2 cellular contexts compared by ENCODE assay signal in the genomic region with DNA sequence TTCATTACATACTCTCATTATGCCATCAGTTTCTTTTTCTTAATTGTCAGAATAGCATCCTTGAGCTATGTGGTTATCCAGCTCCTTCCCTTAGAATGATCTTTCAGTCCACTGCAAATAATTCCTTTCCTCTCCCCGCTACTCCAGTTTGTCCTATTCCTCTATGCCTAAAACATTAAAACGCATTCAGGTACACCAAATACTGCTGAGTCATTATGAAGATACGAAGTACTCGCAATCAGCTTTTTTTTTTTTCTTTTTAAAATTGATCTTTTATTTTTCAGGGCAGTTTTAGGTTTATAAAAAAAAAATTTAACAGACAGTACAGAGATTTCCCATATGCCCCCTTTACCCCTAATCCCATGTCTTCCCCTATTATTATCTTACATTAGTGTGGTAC.
TF ChIP-seq lines count a peak whose summit lies in the region.

No MANE protein-coding gene starts in this region.

TF ChIP-seq in A549, 52 proteins besides CTCF, POLR2A, EP300 and RAD21 (continued from another document):
- TF ChIP-seq, protein P1, sequence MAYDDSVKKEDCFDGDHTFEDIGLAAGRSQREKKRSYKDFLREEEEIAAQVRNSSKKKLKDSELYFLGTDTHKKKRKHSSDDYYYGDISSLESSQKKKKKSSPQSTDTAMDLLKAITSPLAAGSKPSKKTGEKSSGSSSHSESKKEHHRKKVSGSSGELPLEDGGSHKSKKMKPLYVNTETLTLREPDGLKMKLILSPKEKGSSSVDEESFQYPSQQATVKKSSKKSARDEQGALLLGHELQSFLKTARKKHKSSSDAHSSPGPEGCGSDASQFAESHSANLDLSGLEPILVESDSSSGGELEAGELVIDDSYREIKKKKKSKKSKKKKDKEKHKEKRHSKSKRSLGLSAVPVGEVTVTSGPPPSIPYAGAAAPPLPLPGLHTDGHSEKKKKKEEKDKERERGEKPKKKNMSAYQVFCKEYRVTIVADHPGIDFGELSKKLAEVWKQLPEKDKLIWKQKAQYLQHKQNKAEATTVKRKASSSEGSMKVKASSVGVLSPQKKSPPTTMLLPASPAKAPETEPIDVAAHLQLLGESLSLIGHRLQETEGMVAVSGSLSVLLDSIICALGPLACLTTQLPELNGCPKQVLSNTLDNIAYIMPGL (CRISPR knock-in tag; IDR thresholded peaks at IDR 0.05; ENCODE audit: borderline replicate concordance) = no peak
- TF ChIP-seq HOXA7 (CRISPR knock-in tag; IDR thresholded peaks at IDR 0.05) = no peak
TF ChIP-seq in A549: peak in this region for 2.

TF ChIP-seq in GM23338, 12 proteins besides CTCF, POLR2A, EP300 and RAD21 (continued from another document):
- TF ChIP-seq, protein P2, sequence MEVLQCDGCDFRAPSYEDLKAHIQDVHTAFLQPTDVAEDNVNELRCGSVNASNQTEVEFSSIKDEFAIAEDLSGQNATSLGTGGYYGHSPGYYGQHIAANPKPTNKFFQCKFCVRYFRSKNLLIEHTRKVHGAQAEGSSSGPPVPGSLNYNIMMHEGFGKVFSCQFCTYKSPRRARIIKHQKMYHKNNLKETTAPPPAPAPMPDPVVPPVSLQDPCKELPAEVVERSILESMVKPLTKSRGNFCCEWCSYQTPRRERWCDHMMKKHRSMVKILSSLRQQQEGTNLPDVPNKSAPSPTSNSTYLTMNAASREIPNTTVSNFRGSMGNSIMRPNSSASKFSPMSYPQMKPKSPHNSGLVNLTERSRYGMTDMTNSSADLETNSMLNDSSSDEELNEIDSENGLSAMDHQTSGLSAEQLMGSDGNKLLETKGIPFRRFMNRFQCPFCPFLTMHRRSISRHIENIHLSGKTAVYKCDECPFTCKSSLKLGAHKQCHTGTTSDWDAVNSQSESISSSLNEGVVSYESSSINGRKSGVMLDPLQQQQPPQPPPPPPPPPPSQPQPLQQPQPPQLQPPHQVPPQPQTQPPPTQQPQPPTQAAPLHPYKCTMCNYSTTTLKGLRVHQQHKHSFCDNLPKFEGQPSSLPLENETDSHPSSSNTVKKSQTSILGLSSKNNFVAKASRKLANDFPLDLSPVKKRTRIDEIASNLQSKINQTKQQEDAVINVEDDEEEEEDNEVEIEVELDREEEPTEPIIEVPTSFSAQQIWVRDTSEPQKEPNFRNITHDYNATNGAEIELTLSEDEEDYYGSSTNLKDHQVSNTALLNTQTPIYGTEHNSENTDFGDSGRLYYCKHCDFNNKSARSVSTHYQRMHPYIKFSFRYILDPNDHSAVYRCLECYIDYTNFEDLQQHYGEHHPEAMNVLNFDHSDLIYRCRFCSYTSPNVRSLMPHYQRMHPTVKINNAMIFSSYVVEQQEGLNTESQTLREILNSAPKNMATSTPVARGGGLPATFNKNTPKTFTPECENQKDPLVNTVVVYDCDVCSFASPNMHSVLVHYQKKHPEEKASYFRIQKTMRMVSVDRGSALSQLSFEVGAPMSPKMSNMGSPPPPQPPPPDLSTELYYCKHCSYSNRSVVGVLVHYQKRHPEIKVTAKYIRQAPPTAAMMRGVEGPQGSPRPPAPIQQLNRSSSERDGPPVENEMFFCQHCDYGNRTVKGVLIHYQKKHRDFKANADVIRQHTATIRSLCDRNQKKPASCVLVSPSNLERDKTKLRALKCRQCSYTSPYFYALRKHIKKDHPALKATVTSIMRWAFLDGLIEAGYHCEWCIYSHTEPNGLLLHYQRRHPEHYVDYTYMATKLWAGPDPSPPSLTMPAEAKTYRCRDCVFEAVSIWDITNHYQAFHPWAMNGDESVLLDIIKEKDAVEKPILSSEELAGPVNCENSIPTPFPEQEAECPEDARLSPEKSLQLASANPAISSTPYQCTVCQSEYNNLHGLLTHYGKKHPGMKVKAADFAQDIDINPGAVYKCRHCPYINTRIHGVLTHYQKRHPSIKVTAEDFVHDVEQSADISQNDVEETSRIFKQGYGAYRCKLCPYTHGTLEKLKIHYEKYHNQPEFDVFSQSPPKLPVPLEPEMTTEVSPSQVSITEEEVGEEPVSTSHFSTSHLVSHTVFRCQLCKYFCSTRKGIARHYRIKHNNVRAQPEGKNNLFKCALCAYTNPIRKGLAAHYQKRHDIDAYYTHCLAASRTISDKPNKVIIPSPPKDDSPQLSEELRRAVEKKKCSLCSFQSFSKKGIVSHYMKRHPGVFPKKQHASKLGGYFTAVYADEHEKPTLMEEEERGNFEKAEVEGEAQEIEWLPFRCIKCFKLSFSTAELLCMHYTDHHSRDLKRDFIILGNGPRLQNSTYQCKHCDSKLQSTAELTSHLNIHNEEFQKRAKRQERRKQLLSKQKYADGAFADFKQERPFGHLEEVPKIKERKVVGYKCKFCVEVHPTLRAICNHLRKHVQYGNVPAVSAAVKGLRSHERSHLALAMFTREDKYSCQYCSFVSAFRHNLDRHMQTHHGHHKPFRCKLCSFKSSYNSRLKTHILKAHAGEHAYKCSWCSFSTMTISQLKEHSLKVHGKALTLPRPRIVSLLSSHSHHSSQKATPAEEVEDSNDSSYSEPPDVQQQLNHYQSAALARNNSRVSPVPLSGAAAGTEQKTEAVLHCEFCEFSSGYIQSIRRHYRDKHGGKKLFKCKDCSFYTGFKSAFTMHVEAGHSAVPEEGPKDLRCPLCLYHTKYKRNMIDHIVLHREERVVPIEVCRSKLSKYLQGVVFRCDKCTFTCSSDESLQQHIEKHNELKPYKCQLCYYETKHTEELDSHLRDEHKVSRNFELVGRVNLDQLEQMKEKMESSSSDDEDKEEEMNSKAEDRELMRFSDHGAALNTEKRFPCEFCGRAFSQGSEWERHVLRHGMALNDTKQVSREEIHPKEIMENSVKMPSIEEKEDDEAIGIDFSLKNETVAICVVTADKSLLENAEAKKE (CRISPR knock-in tag; IDR thresholded peaks at IDR 0.05) = no peak
- TF ChIP-seq STAT1 (IDR thresholded peaks at IDR 0.05; ENCODE audit: unreplicated experiment) (no peak), REST (IDR thresholded peaks at IDR 0.05; ENCODE audit: unreplicated experiment) (no peak), POLR2AphosphoS5 (IDR thresholded peaks at IDR 0.05; ENCODE audit: low read depth) (no peak), ZNF114 (CRISPR knock-in tag; IDR thresholded peaks at IDR 0.05) (no peak), EZH2phosphoT487 (IDR thresholded peaks at IDR 0.05; ENCODE audit: unreplicated experiment) (no peak)
- TF ChIP-seq, protein P3, sequence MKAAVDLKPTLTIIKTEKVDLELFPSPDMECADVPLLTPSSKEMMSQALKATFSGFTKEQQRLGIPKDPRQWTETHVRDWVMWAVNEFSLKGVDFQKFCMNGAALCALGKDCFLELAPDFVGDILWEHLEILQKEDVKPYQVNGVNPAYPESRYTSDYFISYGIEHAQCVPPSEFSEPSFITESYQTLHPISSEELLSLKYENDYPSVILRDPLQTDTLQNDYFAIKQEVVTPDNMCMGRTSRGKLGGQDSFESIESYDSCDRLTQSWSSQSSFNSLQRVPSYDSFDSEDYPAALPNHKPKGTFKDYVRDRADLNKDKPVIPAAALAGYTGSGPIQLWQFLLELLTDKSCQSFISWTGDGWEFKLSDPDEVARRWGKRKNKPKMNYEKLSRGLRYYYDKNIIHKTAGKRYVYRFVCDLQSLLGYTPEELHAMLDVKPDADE (IDR thresholded peaks at IDR 0.05) = no peak
TF ChIP-seq in GM23338: peak in this region for 0.
